Comparison of ENCODE assay signal across 11 cellular contexts in the genomic region with DNA sequence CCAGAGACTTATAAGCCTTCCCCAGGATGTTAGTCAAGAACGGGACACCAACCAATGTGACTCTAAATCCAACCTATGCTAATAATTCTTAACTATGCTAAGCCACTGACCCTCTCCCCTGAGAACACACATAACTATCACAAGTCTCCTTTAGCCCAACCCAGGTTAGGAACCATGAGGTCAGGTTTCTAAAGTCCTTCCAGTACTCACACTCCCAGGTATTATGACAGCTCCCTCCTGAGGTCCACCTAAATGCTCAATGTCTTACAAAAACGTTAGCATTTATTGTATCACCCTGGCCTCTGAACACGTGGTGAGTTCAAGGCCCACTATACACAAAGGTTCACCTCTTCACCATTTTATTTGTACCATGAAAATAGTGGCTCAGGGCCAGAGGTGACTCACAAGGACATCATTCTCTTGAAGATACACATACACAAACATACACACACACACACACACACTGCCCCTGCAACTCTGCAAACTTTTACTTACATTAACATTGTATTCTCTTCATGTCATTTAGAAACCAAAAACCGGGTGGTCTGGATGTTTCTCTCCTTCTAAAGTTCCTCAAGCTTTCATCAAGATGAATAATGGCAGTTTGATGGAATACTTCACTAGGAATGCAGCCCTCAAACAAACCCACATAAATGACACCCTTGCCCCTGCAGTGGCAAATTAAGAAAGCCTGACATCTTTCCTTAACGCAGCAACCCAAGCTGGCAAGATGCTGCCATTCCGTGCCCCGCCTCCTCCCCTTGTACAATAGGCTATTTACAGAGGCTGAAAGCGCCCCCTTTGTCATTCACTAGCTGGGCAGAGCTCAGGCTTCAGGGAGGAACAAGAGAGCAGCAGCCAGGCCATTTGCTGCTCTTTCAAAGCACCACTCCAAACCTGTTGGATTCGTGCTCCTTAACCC. TPM values are rescaled to one million over a fixed set of nuclear protein-coding genes. Genes with fewer than 3 reads are reported as not detected.
A peak's percentile ranks its signal among the peaks of the same experiment; 100 is the strongest.
DNase-seq lines count a peak whose midpoint lies in the region; ATAC-seq, FAIRE-seq and TF ChIP-seq lines count a peak whose summit lies in the region.
"Had no signal": no experiment of that assay in that cellular context is flagged by ENCODE, and none has a peak within 500 bp of the region (broad histone marks: within the 10 kb centered on the region; RNA-seq: fewer than 3 reads in every experiment).

No MANE protein-coding gene starts in this region.

- DNase-seq in left ventricle myocardium inferior (no peak), Right ventricle myocardium inferior (ENCODE audit: missing footprints) (no peak), brain microvascular endothelial cell (peak; percentile 76), left kidney (ENCODE audit: low read depth, low spot score) (peak; percentile 71), urothelium cell line (ENCODE audit: low spot score) (peak; percentile 36), NCI-H526 treated with DMSO at 0.1 percent for 48 hours (lab: John Stamatoyannopoulos, UW) (no peak)
- DNase-seq in activated naive CD8-positive, alpha-beta T cell treated with anti-CD3 and anti-CD28 coated beads for 36 hours, result no peak
- DNase-seq: CD4-positive, alpha-beta memory T cell had no signal

- no peaks in the 10 kb centered on the region for H3K9me3 ChIP-seq in left ventricle myocardium inferior (replicated peaks)

- intact Hi-C loops in left ventricle myocardium inferior (cut with micrococcal nuclease), result no loop called here
- intact Hi-C loops in Right ventricle myocardium inferior (cut with DNase I), result loop anchor here (5.0 to 10.0 kb wide), 2 partner anchors 61 to 307 kb away; no protein-coding TSS in a partner anchor

- no peak overlapping the region for H3K4me3 Mint-ChIP-seq in activated naive CD8-positive, alpha-beta T cell treated with anti-CD3 and anti-CD28 coated beads for 36 hours

- peaks cover 7% of the 10 kb centered on the region for H3K4me1 Mint-ChIP-seq in activated naive CD8-positive, alpha-beta T cell treated with anti-CD3 and anti-CD28 coated beads for 36 hours

- H3K27ac ChIP-seq in left ventricle myocardium inferior (replicated peaks), result peak overlapping the region; percentile 95
- no peak overlapping the region for H3K27ac ChIP-seq in brain microvascular endothelial cell

- peaks cover 85% of the 10 kb centered on the region for H3K4me1 ChIP-seq in left ventricle myocardium inferior

- no peaks in the 10 kb centered on the region for H3K9me3 Mint-ChIP-seq in activated naive CD8-positive, alpha-beta T cell treated with anti-CD3 and anti-CD28 coated beads for 36 hours
- H3K9me3 Mint-ChIP-seq: CD4-positive, alpha-beta memory T cell had no signal

- ATAC-seq in Right ventricle myocardium inferior, result no peak
- ATAC-seq in GM18868 (IDR thresholded peaks at IDR 0.05; ENCODE audit: unreplicated experiment), result no peak

- H3K4me3 ChIP-seq in left ventricle myocardium inferior (peak overlapping the region; percentile 35), brain microvascular endothelial cell (ENCODE audit: low read depth, low read length) (no peak overlapping the region)
- H3K4me3 ChIP-seq: skin epidermis had no signal

- H3K36me3 Mint-ChIP-seq in activated naive CD8-positive, alpha-beta T cell treated with anti-CD3 and anti-CD28 coated beads for 36 hours, result no peaks in the 10 kb centered on the region

- H3K27me3 ChIP-seq in left ventricle myocardium inferior (ENCODE audit: low read depth) (no peaks in the 10 kb centered on the region), brain microvascular endothelial cell (replicated peaks) (no peaks in the 10 kb centered on the region)

- H3K27me3 Mint-ChIP-seq in activated naive CD8-positive, alpha-beta T cell treated with anti-CD3 and anti-CD28 coated beads for 36 hours, result no peaks in the 10 kb centered on the region
- H3K27me3 Mint-ChIP-seq: CD4-positive, alpha-beta memory T cell had no signal

- no peak for FAIRE-seq in urothelium cell line (lab: Jason Lieb, UNC)
- FAIRE-seq: colon had no signal

- no peak overlapping the region for H3K27ac Mint-ChIP-seq in activated naive CD8-positive, alpha-beta T cell treated with anti-CD3 and anti-CD28 coated beads for 36 hours

- in situ Hi-C loops in brain microvascular endothelial cell (cut with HindIII; ENCODE audit: low pct_ligation_motif_present, low sequenced_read_pairs), result no loop called here

- H3K36me3 ChIP-seq in left ventricle myocardium inferior (peaks cover 4% of the 10 kb centered on the region), brain microvascular endothelial cell (replicated peaks) (no peaks in the 10 kb centered on the region)

- no peak for TF ChIP-seq CTCF in left ventricle myocardium inferior (IDR thresholded peaks at IDR 0.05; ENCODE audit: borderline replicate concordance)
- peak; percentile 22 for TF ChIP-seq CTCF in brain microvascular endothelial cell (IDR thresholded peaks at IDR 0.05; ENCODE audit: low read depth, low read length, missing control alignments)

RNA-seq across cellular contexts. Expression of gene ACSL1, which starts 17.7 kb away (rescaled TPM):
- total RNA-seq in left ventricle myocardium inferior (316 TPM), Right ventricle myocardium inferior (445 TPM)
- total RNA-seq in activated naive CD8-positive, alpha-beta T cell treated with anti-CD3 and anti-CD28 coated beads for 36 hours, result 10 to 100 TPM; 15.0 to 15.9 TPM

Comparison
In these comparisons a context has a peak if more than half of its experiments do, and no peak if none do; other contexts are left out.
1. DNase-seq: peak in brain microvascular endothelial cell (single experiment), left kidney (single experiment) and urothelium cell line (single experiment); none in left ventricle myocardium inferior (single experiment), Right ventricle myocardium inferior (single experiment), activated naive CD8-positive, alpha-beta T cell treated with anti-CD3 and anti-CD28 coated beads for 36 hours (single experiment) and NCI-H526 treated with DMSO at 0.1 percent for 48 hours (single experiment).
2. RNA of gene ACSL1, which starts 17.7 kb away (total RNA-seq): 445 TPM in Right ventricle myocardium inferior (single experiment) and 316 TPM in left ventricle myocardium inferior (single experiment); 15.0 to 15.9 TPM in activated naive CD8-positive, alpha-beta T cell treated with anti-CD3 and anti-CD28 coated beads for 36 hours; every median in the first group is over 10 times any median in the second.